In the genomic region with DNA sequence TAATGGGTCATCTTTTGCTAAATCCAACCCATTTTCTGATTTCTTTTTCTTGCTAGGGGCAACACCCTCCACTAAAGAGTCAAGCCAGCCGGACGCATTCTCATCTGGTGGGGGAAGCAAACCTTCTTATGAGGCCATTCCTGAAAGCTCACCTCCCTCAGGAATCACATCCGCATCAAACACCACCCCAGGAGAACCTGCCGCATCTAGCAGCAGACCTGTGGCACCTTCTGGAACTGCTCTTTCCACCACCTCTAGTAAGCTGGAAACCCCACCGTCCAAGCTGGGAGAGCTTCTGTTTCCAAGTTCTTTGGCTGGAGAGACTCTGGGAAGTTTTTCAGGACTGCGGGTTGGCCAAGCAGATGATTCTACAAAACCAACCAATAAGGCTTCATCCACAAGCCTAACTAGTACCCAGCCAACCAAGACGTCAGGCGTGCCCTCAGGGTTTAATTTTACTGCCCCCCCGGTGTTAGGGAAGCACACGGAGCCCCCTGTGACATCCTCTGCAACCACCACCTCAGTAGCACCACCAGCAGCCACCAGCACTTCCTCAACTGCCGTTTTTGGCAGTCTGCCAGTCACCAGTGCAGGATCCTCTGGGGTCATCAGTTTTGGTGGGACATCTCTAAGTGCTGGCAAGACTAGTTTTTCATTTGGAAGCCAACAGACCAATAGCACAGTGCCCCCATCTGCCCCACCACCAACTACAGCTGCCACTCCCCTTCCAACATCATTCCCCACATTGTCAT, we compare ENCODE assay signal across 16 cellular contexts.
"Had no signal": no experiment of that assay in that cellular context is flagged by ENCODE, and none has a peak within 500 bp of the region (broad histone marks: within the 10 kb centered on the region; RNA-seq: fewer than 3 reads in every experiment).

No MANE protein-coding gene starts in this region.

- FAIRE-seq: bronchial epithelial cell, colon had no signal

- DNase-seq: activated CD8-positive, alpha-beta memory T cell treated with anti-CD3 and anti-CD28 coated beads, Interleukin-2, amount 10 ng/mL, durations not matched to agents 7 days and 5 days; activated effector memory CD4-positive, alpha-beta T cell treated with anti-CD3 and anti-CD28 coated beads, Interleukin-2, amount 50 U/mL, for 16 hours; activated T-cell treated with anti-CD3 and anti-CD28 coated beads, Interleukin-2, amount 50 U/mL, for 4 hours; aorta; foreskin keratinocyte; left colon; natural killer cell; nucleus accumbens; stimulated activated naive B cell treated with anti-CD40 and anti-IgM and Interleukin-4, amounts not matched to agents 10 μg/mL and 1 μg/mL and 100 μg/mL, for 72 hours; transverse colon had no signal

- H3K27me3 ChIP-seq: foreskin keratinocyte, right atrium auricular region, transverse colon had no signal

- ATAC-seq: activated CD4-positive, CD25-positive, alpha-beta regulatory T cell treated with anti-CD3 and anti-CD28 coated beads, Interleukin-2, amount 50 U/mL, for 24 hours; activated CD8-positive, alpha-beta memory T cell treated with anti-CD3 and anti-CD28 coated beads, Interleukin-2, amount 10 ng/mL, durations not matched to agents 7 days and 5 days; activated naive CD4-positive, alpha-beta T cell treated with anti-CD3 and anti-CD28 coated beads, Interleukin-2, amount 50 U/mL, for 72 hours; activated T-cell treated with anti-CD3 and anti-CD28 coated beads, Interleukin-2, amount 50 U/mL, for 4 hours; foreskin keratinocyte; left colon; natural killer cell; stimulated activated naive B cell treated with anti-CD40 and anti-IgM and Interleukin-4, amounts not matched to agents 10 μg/mL and 1 μg/mL and 100 μg/mL, for 72 hours had no signal

- H3K27ac ChIP-seq: foreskin keratinocyte, right atrium auricular region, skin epidermis, transverse colon had no signal

- H3K9me3 ChIP-seq: right atrium auricular region, transverse colon had no signal

- H3K4me3 ChIP-seq: right atrium auricular region, skin epidermis, transverse colon had no signal

- H3K4me1 ChIP-seq: foreskin keratinocyte, right atrium auricular region, transverse colon had no signal
